ENCODE assay signal across 8 cellular contexts in the genomic region with DNA sequence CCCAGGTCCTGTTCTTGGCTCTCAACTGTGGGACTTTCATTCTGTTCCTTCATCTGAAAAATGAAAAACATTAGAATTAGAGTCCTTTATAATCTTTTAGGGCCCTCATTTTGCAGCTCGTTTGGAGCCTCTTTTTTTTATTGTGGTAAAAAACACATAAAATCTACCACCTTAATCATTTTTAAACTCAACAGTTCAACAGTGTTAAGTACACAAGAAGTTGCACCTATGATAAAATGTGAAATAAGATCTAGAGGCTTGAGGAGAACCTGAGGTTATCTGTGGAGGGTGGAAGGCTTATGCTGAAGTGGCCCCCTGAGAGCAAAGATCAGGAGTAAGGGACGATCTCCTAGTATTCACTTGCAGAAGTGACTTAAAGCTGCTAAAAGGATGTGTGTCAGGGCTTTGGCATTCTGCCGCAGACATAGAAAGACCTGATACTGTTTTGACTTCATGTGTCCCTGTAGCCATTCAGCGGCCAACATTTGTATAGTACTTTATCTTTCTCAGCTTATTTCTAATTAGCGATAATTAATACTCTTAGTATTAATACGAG.
DNase-seq lines count a peak whose midpoint lies in the region; TF ChIP-seq lines count a peak whose summit lies in the region.
"Not testable (repeated sequence)": the region's sequence is repeated elsewhere in the genome, so short reads cannot be mapped to it uniquely, and the experiment has no call there.

No MANE protein-coding gene starts in this region.

- TF ChIP-seq CTCF in SK-N-SH (IDR thresholded peaks at IDR 0.05); left ventricle myocardium inferior (IDR thresholded peaks at IDR 0.05; ENCODE audit: borderline replicate concordance); osteoblast (IDR thresholded peaks at IDR 0.05; ENCODE audit: extremely low read depth, low read depth, low read length): not testable (repeated sequence)

- H3K4me1 Mint-ChIP-seq in activated T-helper 1 cell treated with anti-CD3 and anti-CD28 coated beads, Interleukin-12 subunit alpha, Interleukin-12 subunit beta, Interleukin-2, Interleukin-4 antibody, amounts not matched to agents 30 ng/mL and 10 ng/mL and 1 ng/mL, durations not matched to agents 14 hours and 24 hours and 36 hours (ENCODE audit: low read depth), result peaks cover 49% of the 10 kb centered on the region

- H2AFZ ChIP-seq in SK-N-SH (ENCODE audit: low read depth); osteoblast (ENCODE audit: low read length): not testable (repeated sequence)

- H3K36me3 Mint-ChIP-seq in activated T-helper 1 cell treated with anti-CD3 and anti-CD28 coated beads, Interleukin-12 subunit alpha, Interleukin-12 subunit beta, Interleukin-2, Interleukin-4 antibody, amounts not matched to agents 30 ng/mL and 10 ng/mL and 1 ng/mL, durations not matched to agents 14 hours and 24 hours and 36 hours (ENCODE audit: low read depth), result not testable (repeated sequence)

- H3K9me2 ChIP-seq in SK-N-SH, result not testable (repeated sequence)

- CTCF ChIA-PET in SK-N-SH (lab: Yijun Ruan, JAX), result interaction anchor here (6.1 kb wide), 1 partner anchor 40 kb away, joined by 60 read pairs; no protein-coding TSS in a partner anchor

- intact Hi-C loops in activated T-helper 1 cell treated with anti-CD3 and anti-CD28 coated beads, Interleukin-12 subunit alpha, Interleukin-12 subunit beta, Interleukin-2, Interleukin-4 antibody, amounts not matched to agents 30 ng/mL and 10 ng/mL and 1 ng/mL, durations not matched to agents 14 hours and 24 hours and 36 hours (cut with micrococcal nuclease), result loop anchor here (2.0 to 10.0 kb wide), 3 partner anchors 191 to 619 kb away; a partner anchor contains a TSS
- intact Hi-C loops in left ventricle myocardium inferior (cut with micrococcal nuclease), result not testable (repeated sequence)

- POLR2A ChIA-PET in SK-N-SH (lab: Yijun Ruan, JAX), result not testable (repeated sequence)

- not testable (repeated sequence) for H3K9me3 Mint-ChIP-seq in activated T-helper 1 cell treated with anti-CD3 and anti-CD28 coated beads, Interleukin-12 subunit alpha, Interleukin-12 subunit beta, Interleukin-2, Interleukin-4 antibody, amounts not matched to agents 30 ng/mL and 10 ng/mL and 1 ng/mL, durations not matched to agents 14 hours and 24 hours and 36 hours

- peaks cover 53% of the 10 kb centered on the region for H3K79me2 ChIP-seq in SK-N-SH (ENCODE audit: insufficient read depth)
- H3K79me2 ChIP-seq in osteoblast (ENCODE audit: insufficient read depth, low read length), result peaks cover 35% of the 10 kb centered on the region

- H3K27me3 ChIP-seq in BLaER1 treated with 17β-estradiol and CSF1 and Interleukin-3, amounts not matched to agents 10 nM and 100 nM; HUES6 (ENCODE audit: control insufficient read depth, insufficient read depth, low read length); SK-N-SH (ENCODE audit: insufficient read depth); left ventricle myocardium inferior (ENCODE audit: low read depth); osteoblast (ENCODE audit: insufficient read depth, low read length); stomach smooth muscle (ENCODE audit: control insufficient read depth in 1 of 2, insufficient read depth in 2 of 2, low read length in 2 of 2): not testable (repeated sequence)

- H3F3A ChIP-seq in SK-N-SH (replicated peaks; ENCODE audit: insufficient read depth), result peaks cover 40% of the 10 kb centered on the region

- peak overlapping the region; percentile 65 to 92 (median 80); a peak in 18 of 22 replicates for H3K4me2 ChIP-seq in BLaER1 treated with 17β-estradiol and CSF1 and Interleukin-3, amounts not matched to agents 10 nM and 100 nM
- peak overlapping the region; percentile 72 for H3K4me2 ChIP-seq in SK-N-SH
- H3K4me2 ChIP-seq in osteoblast (ENCODE audit: insufficient read depth, low read length), result peak overlapping the region; percentile 73

- H3K27ac ChIP-seq in BLaER1 treated with 17β-estradiol and CSF1 and Interleukin-3, amounts not matched to agents 10 nM and 100 nM, result peak overlapping the region in 8 of 11 experiments; percentile 68 to 89 (median 79); a peak in 14 of 22 replicates
- H3K27ac ChIP-seq in HUES6 (ENCODE audit: low read depth, low read length) (peak overlapping the region; percentile 70; the same call in 1 of the 2 replicates), SK-N-SH (ENCODE audit: low read depth in 2 of 2, low read length in 1 of 2) (peak overlapping the region; percentile 88 to 99; a peak in 3 of 4 replicates), caudate nucleus (ENCODE audit: low read depth, low read length) (peak overlapping the region; percentile 77), left ventricle myocardium inferior (replicated peaks) (peak overlapping the region; percentile 68), osteoblast (ENCODE audit: low read depth, low read length) (peak overlapping the region; percentile 94), stomach smooth muscle (ENCODE audit: low read length) (peak overlapping the region; percentile 42)

- not testable (repeated sequence) for H3K9me3 ChIP-seq in BLaER1 treated with 17β-estradiol and CSF1 and Interleukin-3, amounts not matched to agents 10 nM and 100 nM (replicated peaks in 1 of 11); HUES6 (ENCODE audit: control insufficient read depth, insufficient read depth, low read depth, low read length); SK-N-SH; left ventricle myocardium inferior (replicated peaks); osteoblast (ENCODE audit: low read depth, low read length); stomach smooth muscle (ENCODE audit: control insufficient read depth in 2 of 2, low read length in 2 of 2)

- H3K36me3 ChIP-seq in BLaER1 treated with 17β-estradiol and CSF1 and Interleukin-3, amounts not matched to agents 10 nM and 100 nM; HUES6 (ENCODE audit: control insufficient read depth, insufficient read depth, low read length); SK-N-SH (replicated peaks in 1 of 2; ENCODE audit: control insufficient read depth in 1 of 2, insufficient read depth in 2 of 2, low read length in 1 of 2); left ventricle myocardium inferior; osteoblast (ENCODE audit: insufficient read depth, low read length); stomach smooth muscle (ENCODE audit: control insufficient read depth in 2 of 2, insufficient read depth in 2 of 2, low read length in 2 of 2): not testable (repeated sequence)

- peak overlapping the region; percentile 92 for H3K27ac Mint-ChIP-seq in activated T-helper 1 cell treated with anti-CD3 and anti-CD28 coated beads, Interleukin-12 subunit alpha, Interleukin-12 subunit beta, Interleukin-2, Interleukin-4 antibody, amounts not matched to agents 30 ng/mL and 10 ng/mL and 1 ng/mL, durations not matched to agents 14 hours and 24 hours and 36 hours

- TF ChIP-seq RAD21 in SK-N-SH (IDR thresholded peaks at IDR 0.05; ENCODE audit: low read length), result not testable (repeated sequence)

- H3K4me1 ChIP-seq in BLaER1 treated with 17β-estradiol and CSF1 and Interleukin-3, amounts not matched to agents 10 nM and 100 nM, result peaks cover 39 to 73% (median 53%) of the 10 kb centered on the region in 10 experiments
- peaks cover 30% of the 10 kb centered on the region for H3K4me1 ChIP-seq in HUES6 (ENCODE audit: control insufficient read depth, insufficient read depth, low read length)
- peaks cover 10 to 29% of the 10 kb centered on the region in 2 experiments for H3K4me1 ChIP-seq in SK-N-SH (ENCODE audit: control insufficient read depth in 1 of 2, insufficient read depth in 2 of 2, low read depth in 1 of 2, low read length in 1 of 2)
- H3K4me1 ChIP-seq in left ventricle myocardium inferior, result peaks cover 59% of the 10 kb centered on the region
- peaks cover 34% of the 10 kb centered on the region for H3K4me1 ChIP-seq in osteoblast (ENCODE audit: insufficient read depth, low read length)
- peaks cover 10% of the 10 kb centered on the region for H3K4me1 ChIP-seq in stomach smooth muscle (ENCODE audit: control insufficient read depth, insufficient read depth, low read length)

- not testable (repeated sequence) for H3K4me3 ChIP-seq in BLaER1 treated with 17β-estradiol and CSF1 and Interleukin-3, amounts not matched to agents 10 nM and 100 nM; HUES6 (ENCODE audit: low read depth, low read length); SK-N-SH (ENCODE audit: low read depth in 2 of 2, low read length in 1 of 2); left ventricle myocardium inferior; osteoblast (ENCODE audit: insufficient read depth, low read length); stomach smooth muscle (ENCODE audit: low read length in 2 of 2)

- 36% methylated on average over 5 of the region's 6 CpGs for WGBS in SK-N-SH (ENCODE audit: low lambda C conversion rate)

- H3K27me3 Mint-ChIP-seq in activated T-helper 1 cell treated with anti-CD3 and anti-CD28 coated beads, Interleukin-12 subunit alpha, Interleukin-12 subunit beta, Interleukin-2, Interleukin-4 antibody, amounts not matched to agents 30 ng/mL and 10 ng/mL and 1 ng/mL, durations not matched to agents 14 hours and 24 hours and 36 hours (ENCODE audit: insufficient read depth), result not testable (repeated sequence)

- H3K9ac ChIP-seq in BLaER1 treated with 17β-estradiol and CSF1 and Interleukin-3, amounts not matched to agents 10 nM and 100 nM, result peak overlapping the region in 2 of 11 experiments; percentile 28 to 76; a peak in 3 of 22 replicates
- H3K9ac ChIP-seq in HUES6 (ENCODE audit: low read length), result peak overlapping the region; percentile 33
- H3K9ac ChIP-seq in SK-N-SH, result peak overlapping the region; percentile 79
- H3K9ac ChIP-seq in stomach smooth muscle (ENCODE audit: low read length in 2 of 2), result not testable (repeated sequence)

- not testable (repeated sequence) for DNase-seq in SK-N-SH; activated T-helper 1 cell treated with anti-CD3 and anti-CD28 coated beads, Interleukin-12 subunit alpha, Interleukin-12 subunit beta, Interleukin-2, Interleukin-4 antibody, amounts not matched to agents 30 ng/mL and 10 ng/mL and 1 ng/mL, durations not matched to agents 14 hours and 24 hours and 36 hours (ENCODE audit: low spot score); caudate nucleus (lab: John Stamatoyannopoulos, UW); left ventricle myocardium inferior; osteoblast (ENCODE audit: insufficient read length, low spot score, missing footprints)

- H3K4me3 Mint-ChIP-seq in activated T-helper 1 cell treated with anti-CD3 and anti-CD28 coated beads, Interleukin-12 subunit alpha, Interleukin-12 subunit beta, Interleukin-2, Interleukin-4 antibody, amounts not matched to agents 30 ng/mL and 10 ng/mL and 1 ng/mL, durations not matched to agents 14 hours and 24 hours and 36 hours, result peak overlapping the region; percentile 45

- H4K20me1 ChIP-seq in BLaER1 treated with 17β-estradiol and CSF1 and Interleukin-3, amounts not matched to agents 10 nM and 100 nM, result peaks cover 0 to 44% (median under 1%) of the 10 kb centered on the region in 11 experiments; a peak in 10 of 22 replicates
- H4K20me1 ChIP-seq in SK-N-SH (ENCODE audit: insufficient read depth); osteoblast (ENCODE audit: insufficient read depth, low read length): not testable (repeated sequence)

- TF ChIP-seq EP300 in SK-N-SH (IDR thresholded peaks at IDR 0.05; ENCODE audit: borderline replicate concordance in 1 of 2, low read depth in 1 of 2, low read length in 1 of 2), result not testable (repeated sequence)

Comparison
In these comparisons a context has a peak if more than half of its experiments do, and no peak if none do; other contexts are left out.
1. H3K27ac ChIP-seq: peak in every context shown above with its lines; median percentile 94 in osteoblast; 94 in SK-N-SH; 79 in BLaER1 treated with 17β-estradiol and CSF1 and Interleukin-3, amounts not matched to agents 10 nM and 100 nM; 77 in caudate nucleus; 70 in HUES6; 68 in left ventricle myocardium inferior; 42 in stomach smooth muscle.